In the genomic region with DNA sequence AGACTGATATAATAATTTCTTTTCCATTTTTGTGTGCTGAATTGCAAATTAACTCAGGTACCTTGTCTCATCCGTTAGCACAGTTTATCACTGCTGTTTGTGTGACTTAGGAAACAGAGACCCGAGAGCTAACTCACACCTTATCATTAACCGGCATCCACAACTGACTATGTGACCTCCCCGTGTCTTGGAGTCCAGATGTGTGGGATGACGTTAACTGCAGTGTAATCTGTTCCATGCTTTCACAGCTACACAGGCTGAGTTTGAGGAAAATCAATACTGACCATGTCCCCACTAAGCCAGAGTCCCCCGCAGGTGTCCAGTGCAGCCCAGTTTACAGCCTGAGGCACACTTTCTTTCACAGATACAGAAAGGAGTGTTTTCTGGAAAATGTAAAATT, we compare ENCODE assay signal across 9 cellular contexts.
"Had no signal": no experiment of that assay in that cellular context is flagged by ENCODE, and none has a peak within 500 bp of the region (broad histone marks: within the 10 kb centered on the region; RNA-seq: fewer than 3 reads in every experiment).

No MANE protein-coding gene starts in this region.

- FAIRE-seq: bronchial epithelial cell, colon, endometrium had no signal

- H3K36me3 ChIP-seq: brain microvascular endothelial cell, heart right ventricle, WERI-Rb-1 had no signal

- DNase-seq: activated gamma-delta T cell, cortex of kidney had no signal

- H3K4me3 ChIP-seq: gastroesophageal sphincter, heart right ventricle had no signal

- H3K27ac ChIP-seq: brain microvascular endothelial cell, gastroesophageal sphincter, heart right ventricle, WERI-Rb-1 had no signal

- H3K9me3 ChIP-seq: gastroesophageal sphincter, heart right ventricle had no signal

- H3K27me3 ChIP-seq: gastroesophageal sphincter, heart right ventricle had no signal
